ENCODE assay signal across 20 cellular contexts in the genomic region with DNA sequence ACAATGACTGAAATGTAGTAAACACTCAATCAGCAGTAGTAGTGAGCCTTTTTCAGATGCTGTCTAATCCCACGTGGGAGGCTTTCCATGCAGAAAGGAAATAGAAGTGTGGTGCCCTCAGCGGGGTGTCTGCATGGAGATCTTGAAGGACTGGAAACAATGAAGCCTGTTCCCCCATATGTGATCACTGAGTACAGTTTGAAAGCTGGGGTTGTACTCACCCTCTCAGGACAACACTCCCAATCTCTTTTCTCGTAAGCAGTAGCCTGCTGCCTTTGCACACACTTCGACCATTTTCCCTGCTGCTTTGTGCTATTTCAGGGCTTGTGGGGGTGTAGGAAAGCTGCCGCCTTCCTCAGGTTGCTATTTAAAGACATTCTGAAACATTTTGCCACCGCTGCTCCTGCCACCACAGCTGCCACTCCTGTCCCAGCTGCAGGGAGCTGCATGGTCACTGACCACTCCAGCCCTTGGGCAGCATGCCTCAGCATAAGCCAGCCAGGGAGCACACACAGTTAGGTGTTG. TPM values are rescaled to one million over a fixed set of nuclear protein-coding genes. Genes with fewer than 3 reads are reported as not detected.
DNase-seq lines count a peak whose midpoint lies in the region; ATAC-seq, FAIRE-seq and TF ChIP-seq lines count a peak whose summit lies in the region.
"Had no signal": no experiment of that assay in that cellular context is flagged by ENCODE, and none has a peak within 500 bp of the region (broad histone marks: within the 10 kb centered on the region; RNA-seq: fewer than 3 reads in every experiment).

No MANE protein-coding gene starts in this region.

- no peak overlapping the region; the same call in 1 of the 2 replicates for H3K18ac ChIP-seq in H1 (ENCODE audit: extremely low read depth, low read length)

- peak overlapping the region; percentile 62; the same call in 1 of the 2 replicates for H2BK20ac ChIP-seq in H1 (ENCODE audit: low read length)

- H3K4me3 ChIP-seq in GM23338: no peak overlapping the region
- no peak overlapping the region for H3K4me3 ChIP-seq in H1 (ENCODE audit: extremely low read depth in 1 of 4, insufficient read depth in 2 of 4, low read depth in 3 of 4, low read length in 4 of 4)
- H3K4me3 ChIP-seq: thoracic aorta had no signal

- peak overlapping the region; percentile 45; the same call in 1 of the 2 replicates for H2BK12ac ChIP-seq in H1 (ENCODE audit: low read depth, low read length)

- no peaks in the 10 kb centered on the region for H3K9me3 Mint-ChIP-seq in GM23338
- H3K9me3 Mint-ChIP-seq: naive thymus-derived CD8-positive, alpha-beta T cell; T-helper 2 cell treated with Interferon-gamma antibody and Interleukin-4, amounts not matched to agents 5 μg/mL and 100 μg/mL, for 36 hours had no signal

- H3K27ac ChIP-seq in GM23338 (ENCODE audit: low read depth): no peak overlapping the region
- no peak overlapping the region for H3K27ac ChIP-seq in H1 (ENCODE audit: low read depth, low read length)
- H3K27ac ChIP-seq: thoracic aorta had no signal

- H3K9ac ChIP-seq in H1 (replicated peaks in 1 of 4; ENCODE audit: extremely low read depth in 1 of 4, low read depth in 3 of 4, low read length in 3 of 4): peak overlapping the region in 1 of 4 experiments; percentile 21; a peak in 1 of 7 replicates

- no peak for TF ChIP-seq EP300 in H1 (IDR thresholded peaks at IDR 0.05; ENCODE audit: borderline replicate concordance in 1 of 2, low read depth in 2 of 2, low read length in 2 of 2)

- peaks cover 3% of the 10 kb centered on the region for H3K27me3 Mint-ChIP-seq in GM23338 (ENCODE audit: insufficient read depth, low read depth, poor library complexity)
- H3K27me3 Mint-ChIP-seq: naive thymus-derived CD8-positive, alpha-beta T cell had no signal

- no peaks in the 10 kb centered on the region for H4K20me1 ChIP-seq in GM23338 (replicated peaks; ENCODE audit: insufficient read depth)
- H4K20me1 ChIP-seq in H1 (replicated peaks in 1 of 2; ENCODE audit: control insufficient read depth in 1 of 2, insufficient read depth in 2 of 2, low read length in 2 of 2): no peaks in the 10 kb centered on the region

- H3K79me1 ChIP-seq in H1 (ENCODE audit: low read depth, low read length): no peaks in the 10 kb centered on the region

- H3K4me1 Mint-ChIP-seq in GM23338: peaks cover 27% of the 10 kb centered on the region
- H3K4me1 Mint-ChIP-seq: naive thymus-derived CD8-positive, alpha-beta T cell had no signal

- 73% methylated on average over 6 of the region's 6 CpGs; no CpG with 5 or more reads in 1 of the 2 experiments for WGBS in H1 (ENCODE audit: extremely low coverage in 1 of 2, insufficient coverage in 1 of 2, insufficient read length in 1 of 2, insufficient replicate concordance in 2 of 2, low coverage in 1 of 2, low lambda C conversion rate in 2 of 2, missing lambda C conversion rate in 1 of 2), 2 experiments

- no peak for TF ChIP-seq POLR2A in H1 (IDR thresholded peaks at IDR 0.05; ENCODE audit: control extremely low read depth in 1 of 2, low read depth in 2 of 2, low read length in 2 of 2)

- H3F3A ChIP-seq in GM23338 (replicated peaks; ENCODE audit: low read depth): 0 out of 2 replicates have a peak, but pooled peaks cover 5% of the 10 kb centered on the region

- peak overlapping the region; percentile 46; the same call in 1 of the 2 replicates for H2BK5ac ChIP-seq in H1 (ENCODE audit: low read depth, low read length)

- H3K4me2 ChIP-seq in GM23338: peak overlapping the region; percentile 63
- H3K4me2 ChIP-seq in H1 (ENCODE audit: insufficient read depth in 1 of 2, low read depth in 2 of 2, low read length in 2 of 2): peak overlapping the region in 1 of 2 experiments; percentile 2; a peak in 1 of 4 replicates

- no peak for FAIRE-seq in H1 (lab: Jason Lieb, UNC)
- FAIRE-seq: bronchial epithelial cell had no signal

- ATAC-seq in GM23338 (peak; percentile 67), HG02981 (IDR thresholded peaks at IDR 0.05; ENCODE audit: unreplicated experiment) (no peak)
- ATAC-seq: naive thymus-derived CD8-positive, alpha-beta T cell had no signal

- no peak for TF ChIP-seq CTCF in GM23338 (conservative IDR thresholded peaks at IDR 0.05; ENCODE audit: low read depth in 2 of 2)
- no peak for TF ChIP-seq CTCF in H1 (IDR thresholded peaks at IDR 0.05; ENCODE audit: control extremely low read depth in 1 of 3, insufficient read depth in 1 of 3, low read depth in 1 of 3, low read length in 3 of 3)

- CTCF ChIA-PET in H1 (lab: Charles Lee; ENCODE audit: partially characterized antibody): interaction anchor here (0.6 to 2.9 kb wide), 9 partner anchors 9 to 223 kb away, joined by 3 to 12 read pairs (median 4); a partner anchor contains a TSS

- in situ Hi-C loops in G401 (cut with HindIII; ENCODE audit: low sequenced_read_pairs): no loop called here

- no peaks in the 10 kb centered on the region for H3K9me2 ChIP-seq in GM23338 (ENCODE audit: insufficient read depth)

- peak overlapping the region; percentile 31 for H2BK120ac ChIP-seq in H1 (replicated peaks; ENCODE audit: low read depth, low read length)

- H3K23me2 ChIP-seq in H1 (ENCODE audit: low read depth, low read length): no peaks in the 10 kb centered on the region

- H3K4me3 Mint-ChIP-seq in GM23338: no peak overlapping the region
- H3K4me3 Mint-ChIP-seq: naive thymus-derived CD8-positive, alpha-beta T cell; T-helper 2 cell treated with Interferon-gamma antibody and Interleukin-4, amounts not matched to agents 5 μg/mL and 100 μg/mL, for 36 hours had no signal

- no peak for TF ChIP-seq RAD21 in H1 (IDR thresholded peaks at IDR 0.05 in 1 of 2, conservative IDR thresholded peaks at IDR 0.05 in 1 of 2; ENCODE audit: low read depth in 2 of 2, low read length in 2 of 2)

- H4K5ac ChIP-seq in H1 (ENCODE audit: insufficient read length, low read depth, low read length): no peak overlapping the region

- H3K27me3 ChIP-seq in GM23338 (ENCODE audit: insufficient read depth) (no peaks in the 10 kb centered on the region), H1 (replicated peaks in 1 of 4; ENCODE audit: control insufficient read depth in 3 of 4, extremely low read depth in 1 of 4, insufficient read depth in 3 of 4, low read length in 3 of 4) (no peaks in the 10 kb centered on the region)

- no peak overlapping the region; the same call in 1 of the 2 replicates for H3K27ac Mint-ChIP-seq in GM23338
- H3K27ac Mint-ChIP-seq: naive thymus-derived CD8-positive, alpha-beta T cell; T-helper 2 cell treated with Interferon-gamma antibody and Interleukin-4, amounts not matched to agents 5 μg/mL and 100 μg/mL, for 36 hours had no signal

- peak; percentile 34 for DNase-seq in GM23338 (ENCODE audit: low spot score)
- DNase-seq in NCI-H2107 (lab: John Stamatoyannopoulos, UW): peak; percentile 17
- DNase-seq in H1 (ENCODE audit: low read depth in 1 of 2, low spot score in 2 of 2): no peak
- DNase-seq in occipital lobe (lab: John Stamatoyannopoulos, UW): peak; percentile 35
- no peak for DNase-seq in AG08395 (ENCODE audit: low spot score)
- no peak for DNase-seq in G401 (ENCODE audit: low spot score)
- DNase-seq in NCI-H1417 treated with DMSO at 0.1 percent for 48 hours (lab: John Stamatoyannopoulos, UW): no peak
- DNase-seq: activated CD4-positive, alpha-beta T cell treated with anti-CD3 and anti-CD28 coated beads for 4 hours; activated naive CD4-positive, alpha-beta T cell treated with anti-CD3 and anti-CD28 coated beads, Interleukin-2, amount 50 U/mL, for 16 hours; C1 segment of cervical spinal cord; effector CD8-positive, alpha-beta T cell; naive thymus-derived CD8-positive, alpha-beta T cell; retina; SIG-M5; stimulated activated CD4-positive, alpha-beta T cell treated with anti-CD3 and anti-CD28 coated beads, Interleukin-2, amount 100 ng/mL, for 48 hours had no signal

- peak overlapping the region; percentile 85 for H4K91ac ChIP-seq in H1 (replicated peaks; ENCODE audit: insufficient read length, low read length)

- H3K4me1 ChIP-seq in GM23338 (ENCODE audit: insufficient read depth) (peaks cover 24% of the 10 kb centered on the region), H1 (replicated peaks in 1 of 4; ENCODE audit: control insufficient read depth in 3 of 4, insufficient read depth in 4 of 4, low read length in 3 of 4) (peaks cover 5 to 13% (median 12%) of the 10 kb centered on the region in 4 experiments)

- POLR2A ChIA-PET in H1 (lab: Charles Lee; ENCODE audit: partially characterized antibody): interaction anchor here (0.9 to 2.4 kb wide), 3 partner anchors 14 to 222 kb away, joined by 4 to 7 read pairs (median 5); a partner anchor contains a TSS

- H2BK15ac ChIP-seq in H1 (ENCODE audit: low read length): no peak overlapping the region; the same call in 1 of the 2 replicates

- H3K14ac ChIP-seq in H1 (ENCODE audit: insufficient read length): peak overlapping the region; percentile 81

- H2AFZ ChIP-seq in GM23338 (0 out of 2 replicates have a peak overlapping the region, but pooled peaks have one; percentile 35), H1 (ENCODE audit: low read length) (no peak overlapping the region)

- H3K79me2 ChIP-seq in GM23338 (replicated peaks; ENCODE audit: insufficient read depth): no peaks in the 10 kb centered on the region
- H3K79me2 ChIP-seq in H1 (ENCODE audit: control insufficient read depth in 1 of 2, insufficient read depth in 2 of 2, low read length in 2 of 2): no peaks in the 10 kb centered on the region

- no peak overlapping the region for H3K4ac ChIP-seq in H1 (replicated peaks; ENCODE audit: insufficient read length, low read depth, low read length)

- no peak overlapping the region for H2AK5ac ChIP-seq in H1 (ENCODE audit: low read depth, low read length)

- H3K36me3 ChIP-seq in GM23338 (ENCODE audit: insufficient read depth) (no peaks in the 10 kb centered on the region), H1 (ENCODE audit: control insufficient read depth in 2 of 4, insufficient read depth in 4 of 4, low read length in 3 of 4) (no peaks in the 10 kb centered on the region)
- H3K36me3 ChIP-seq: thoracic aorta had no signal

- H3K9me3 ChIP-seq in H1 (ENCODE audit: insufficient read depth in 2 of 2, low read depth in 1 of 2, low read length in 1 of 2): no peaks in the 10 kb centered on the region
- H3K9me3 ChIP-seq: thoracic aorta had no signal

- no peaks in the 10 kb centered on the region for H3K36me3 Mint-ChIP-seq in GM23338 (ENCODE audit: low read depth)

- H3K56ac ChIP-seq in H1 (replicated peaks; ENCODE audit: insufficient read length, low read depth, low read length): no peak overlapping the region

- no peak overlapping the region for H3K23ac ChIP-seq in H1 (ENCODE audit: insufficient read length)

- no peak overlapping the region for H4K8ac ChIP-seq in H1 (ENCODE audit: extremely low read depth, insufficient read depth, low read length)

RNA-seq across cellular contexts. Expression of a gene that starts 40.6 kb away (rescaled TPM):
- total RNA-seq in GM23338 (2014; rRNA removed; shearing (Covaris generic)): 54.9 and 56.7 TPM in 2 replicates
- polyA plus RNA-seq in GM23338 (2016; fragmentation: Nextera tagmentation; extraction: Ambion mirVana) (7.3 TPM in 2 replicates), H1 (2011; rRNA removed) (32.1 and 36.3 TPM in 2 replicates)
- total RNA-seq in H1 (2021; fragmentation: NEBNext Ultra II Directional; extraction: Animal tissue kit (Norgen Biotek cat#: 25700)): 64.4 and 69.6 TPM in 2 replicates
- polyA plus RNA-seq in H1 (2011; cell fraction: cytosol; rRNA removed): 29.6 TPM
- polyA plus RNA-seq in H1 (2011; cell fraction: nucleus; rRNA removed): 66.5 TPM
- 34.8 to 49.4 TPM (median 37.8 TPM) in 4 replicates for polyA plus RNA-seq in H1 (2012, experiment 1 of 2)
- 21.6 TPM for polyA plus RNA-seq in H1 (2012, experiment 2 of 2)
- polyA plus RNA-seq in H1 (2013, experiment 1 of 2): 67.7 TPM
- polyA plus RNA-seq in H1 (2013, experiment 2 of 2): 65.6 TPM
- 63.5 and 84.0 TPM in 2 replicates for polyA minus RNA-seq in H1 (2011; rRNA and poly(A)+ RNA removed)
- polyA minus RNA-seq in H1 (2011; cell fraction: cytosol; rRNA and poly(A)+ RNA removed): 45.7 TPM
- 51.1 TPM for polyA minus RNA-seq in H1 (2011; cell fraction: nucleus; rRNA and poly(A)+ RNA removed)
- total RNA-seq in occipital lobe: 6.6 TPM
- 0.06 and 2.6 TPM in 2 replicates for total RNA-seq in G401 (2014; rRNA removed; shearing (Covaris generic))
- total RNA-seq: HT-29 had no signal

Comparison
In these comparisons a context has a peak if more than half of its experiments do, and no peak if none do; other contexts are left out.
1. DNase-seq: peak in GM23338 (single experiment), NCI-H2107 (single experiment) and occipital lobe (single experiment); none in H1 (0 of 2), AG08395 (single experiment), G401 (single experiment) and NCI-H1417 treated with DMSO at 0.1 percent for 48 hours (single experiment).